22 cellular contexts compared by ENCODE assay signal in the genomic region with DNA sequence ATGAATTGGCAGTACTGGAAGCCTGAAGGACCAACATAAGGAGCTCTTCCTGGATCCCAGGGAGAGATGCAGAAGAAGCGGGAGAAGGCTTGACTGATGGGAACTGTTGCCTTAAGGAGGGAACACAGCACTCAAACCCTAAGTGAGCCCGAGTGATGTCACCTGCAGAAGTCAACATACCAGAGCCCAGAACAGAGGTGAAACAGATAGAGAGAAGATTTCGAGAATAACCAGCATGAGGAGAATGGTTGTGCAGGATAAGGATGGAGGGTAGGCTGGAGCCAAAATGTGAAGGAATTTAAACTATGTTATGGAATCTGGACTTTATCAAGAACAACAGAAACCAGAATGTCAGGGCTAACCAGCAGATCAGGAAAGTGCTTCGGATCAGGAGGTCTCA.
A peak's percentile ranks its signal among the peaks of the same experiment; 100 is the strongest.
DNase-seq lines count a peak whose midpoint lies in the region; ATAC-seq and FAIRE-seq lines count a peak whose summit lies in the region.
"Had no signal": no experiment of that assay in that cellular context is flagged by ENCODE, and none has a peak within 500 bp of the region (broad histone marks: within the 10 kb centered on the region; RNA-seq: fewer than 3 reads in every experiment).

No MANE protein-coding gene starts in this region.

- H3K79me1 ChIP-seq in trophoblast cell (ENCODE audit: low read length) = no peaks in the 10 kb centered on the region

- H3K4me1 ChIP-seq in mesodermal cell (ENCODE audit: control insufficient read depth, insufficient read depth, low read length, poor library complexity, severe bottlenecking) (no peaks in the 10 kb centered on the region), trophoblast cell (ENCODE audit: control insufficient read depth in 1 of 2, insufficient read depth in 2 of 2, low read length in 2 of 2) (no peaks in the 10 kb centered on the region), small intestine (ENCODE audit: control insufficient read depth in 2 of 2, insufficient read depth in 1 of 2, low read depth in 1 of 2, low read length in 1 of 2) (no peaks in the 10 kb centered on the region)
- H3K4me1 ChIP-seq: A549; BLaER1 treated with 17β-estradiol and CSF1 and Interleukin-3, amounts not matched to agents 10 nM and 100 nM; Caco-2 had no signal

- no peak overlapping the region for H3K14ac ChIP-seq in trophoblast cell (ENCODE audit: low read length)

- H2BK12ac ChIP-seq in trophoblast cell (ENCODE audit: low read length) = no peak overlapping the region

- H4K12ac ChIP-seq in trophoblast cell (ENCODE audit: low read depth, low read length) = no peak overlapping the region

- H2BK5ac ChIP-seq in trophoblast cell (ENCODE audit: low read depth, low read length, poor library complexity) = no peak overlapping the region

- H3K4me3 ChIP-seq in mesodermal cell (ENCODE audit: extremely low read depth, insufficient read depth, low read length, poor library complexity, severe bottlenecking) (no peak overlapping the region), trophoblast cell (ENCODE audit: low read depth, low read length) (no peak overlapping the region), small intestine (ENCODE audit: low read depth in 1 of 2, low read length in 2 of 2) (no peak overlapping the region)
- H3K4me3 ChIP-seq: A549; BLaER1 treated with 17β-estradiol and CSF1 and Interleukin-3, amounts not matched to agents 10 nM and 100 nM; GM12878 had no signal

- FAIRE-seq in small intestine (lab: Jason Lieb, UNC) = no peak
- FAIRE-seq: A549, D721Med, GM12878, GM12892, GM18507 had no signal

- peak overlapping the region; percentile 64 for H3K27ac ChIP-seq in mesodermal cell (ENCODE audit: low read depth, low read length, severe bottlenecking)
- no peak overlapping the region for H3K27ac ChIP-seq in trophoblast cell (ENCODE audit: low read depth, low read length)
- H3K27ac ChIP-seq in substantia nigra (ENCODE audit: low read depth, low read length, poor library complexity, severe bottlenecking) = no peak overlapping the region
- no peak overlapping the region for H3K27ac ChIP-seq in small intestine (ENCODE audit: low read depth in 1 of 2, low read length in 1 of 2)
- H3K27ac ChIP-seq: 22Rv1; A549; BLaER1 treated with 17β-estradiol and CSF1 and Interleukin-3, amounts not matched to agents 10 nM and 100 nM; C4-2B had no signal

- H3K23ac ChIP-seq in trophoblast cell (ENCODE audit: low read length) = no peak overlapping the region

- H3K36me3 ChIP-seq in mesodermal cell (ENCODE audit: control insufficient read depth, insufficient read depth, low read length) (no peaks in the 10 kb centered on the region), trophoblast cell (ENCODE audit: control insufficient read depth in 1 of 2, insufficient read depth in 2 of 2, low read length in 2 of 2) (no peaks in the 10 kb centered on the region), small intestine (ENCODE audit: control insufficient read depth in 2 of 2, insufficient read depth in 2 of 2, low read length in 2 of 2) (no peaks in the 10 kb centered on the region)
- H3K36me3 ChIP-seq: BLaER1 treated with 17β-estradiol and CSF1 and Interleukin-3, amounts not matched to agents 10 nM and 100 nM had no signal

- peak; percentile 71 for DNase-seq in ELF-1 (ENCODE audit: low read depth, low spot score)
- DNase-seq in islet precursor cell = peak; percentile 82
- DNase-seq in trophoblast cell = peak; percentile 1 to 6
- no peak for DNase-seq in substantia nigra (lab: John Stamatoyannopoulos, UW)
- DNase-seq in small intestine = no peak
- DNase-seq: AML-193; Caco-2; Calu3; CD4-positive, alpha-beta T cell; CD8-positive, alpha-beta T cell; DMS79 treated with DMSO at 0.1 percent for 48 hours; GDM1 had no signal

- H4K91ac ChIP-seq in trophoblast cell (ENCODE audit: low read depth, low read length) = no peak overlapping the region

- H2AK5ac ChIP-seq in trophoblast cell (ENCODE audit: low read length) = no peak overlapping the region

- H2BK120ac ChIP-seq in trophoblast cell (ENCODE audit: insufficient read depth, low read length, poor library complexity) = no peak overlapping the region

- no peak overlapping the region for H3K4me2 ChIP-seq in trophoblast cell (ENCODE audit: low read length)
- H3K4me2 ChIP-seq: A549; BLaER1 treated with 17β-estradiol and CSF1 and Interleukin-3, amounts not matched to agents 10 nM and 100 nM had no signal

- H3K9me3 ChIP-seq in mesodermal cell (ENCODE audit: control insufficient read depth, low read length) (no peaks in the 10 kb centered on the region), trophoblast cell (ENCODE audit: insufficient read depth, low read depth, low read length) (no peaks in the 10 kb centered on the region), small intestine (ENCODE audit: control insufficient read depth, low read depth) (no peaks in the 10 kb centered on the region)
- H3K9me3 ChIP-seq: A549; BLaER1 treated with 17β-estradiol and CSF1 and Interleukin-3, amounts not matched to agents 10 nM and 100 nM; Caco-2 had no signal

- H3K27me3 ChIP-seq in trophoblast cell (ENCODE audit: insufficient read depth, low read length) (no peaks in the 10 kb centered on the region), small intestine (ENCODE audit: control insufficient read depth in 2 of 2, insufficient read depth in 2 of 2, low read length in 2 of 2) (no peaks in the 10 kb centered on the region)
- H3K27me3 ChIP-seq: BLaER1 treated with 17β-estradiol and CSF1 and Interleukin-3, amounts not matched to agents 10 nM and 100 nM had no signal

- H3K9ac ChIP-seq in trophoblast cell (ENCODE audit: low read length) = no peak overlapping the region
- H3K9ac ChIP-seq: BLaER1 treated with 17β-estradiol and CSF1 and Interleukin-3, amounts not matched to agents 10 nM and 100 nM had no signal

- WGBS in mesodermal cell (ENCODE audit: insufficient coverage in 2 of 2), 2 experiments = 86 to 90% methylated on average over 3 to 4 of the region's 4 CpGs
- WGBS in trophoblast cell (ENCODE audit: extremely low coverage, insufficient coverage, insufficient read length) = no CpG with 5 or more reads among the region's 4 CpGs
- WGBS in small intestine, 3 donors = 74 to 81% (median 76%) methylated on average over 4 of the region's 4 CpGs

- no peaks in the 10 kb centered on the region for H3K79me2 ChIP-seq in trophoblast cell (ENCODE audit: control insufficient read depth, insufficient read depth, low read length, poor library complexity)

- no peak overlapping the region for H3K4ac ChIP-seq in trophoblast cell (ENCODE audit: low read depth, low read length)

- no peak overlapping the region for H4K8ac ChIP-seq in trophoblast cell (ENCODE audit: low read depth, low read length)

- no peak overlapping the region for H2AFZ ChIP-seq in trophoblast cell (ENCODE audit: insufficient read depth, low read length, poor library complexity)

- no peak overlapping the region for H3K18ac ChIP-seq in trophoblast cell (ENCODE audit: low read length)

- no peak for ATAC-seq in HG03025 (IDR thresholded peaks at IDR 0.05; ENCODE audit: low FRiP score, unreplicated experiment)
- ATAC-seq: A549; CD8-positive, alpha-beta T cell; GM12878 had no signal

Comparison
In these comparisons a context has a peak if more than half of its experiments do, and no peak if none do; other contexts are left out.
1. DNase-seq: peak in ELF-1 (single experiment), islet precursor cell (single experiment) and trophoblast cell (2 of 2); none in substantia nigra (0 of 49) and small intestine (single experiment).